21 cellular contexts compared by ENCODE assay signal in genomic region chrX:110045421-110045820, GRCh38. TPM values are rescaled to one million over a fixed set of nuclear protein-coding genes. Genes with fewer than 3 reads are reported as not detected.
A peak's percentile ranks its signal among the peaks of the same experiment; 100 is the strongest.
DNase-seq lines count a peak whose midpoint lies in the region; ATAC-seq and TF ChIP-seq lines count a peak whose summit lies in the region.
"Had no signal": no experiment of that assay in that cellular context is flagged by ENCODE, and none has a peak within 500 bp of the region (broad histone marks: within the 10 kb centered on the region; RNA-seq: fewer than 3 reads in every experiment).

No MANE protein-coding gene starts in this region.

- H3K9me3 ChIP-seq in body of pancreas (no peaks in the 10 kb centered on the region), neural cell (ENCODE audit: low read length) (no peaks in the 10 kb centered on the region)
- H3K9me3 ChIP-seq: BLaER1, upper lobe of left lung had no signal

- peak overlapping the region in 1 of 2 donors; percentile 34 for H3K27ac Mint-ChIP-seq in natural killer cell treated with Interleukin-12 subunit alpha and Interleukin-12 subunit beta and Interleukin-15 and Interleukin-18, amount 100 ng/mL, for 72 hours
- H3K27ac Mint-ChIP-seq: activated CD8-positive, alpha-beta T cell treated with anti-CD3 and anti-CD28 coated beads, Interleukin-2, amount 10 ng/mL, durations not matched to agents 7 days and 5 days; activated naive CD8-positive, alpha-beta T cell treated with anti-CD3 and anti-CD28 coated beads, Interleukin-2, amount 50 U/mL, for 24 hours; stimulated activated memory B cell treated with anti-CD40 and anti-IgM and Interleukin-4, amounts not matched to agents 10 μg/mL and 1 μg/mL and 100 μg/mL, for 72 hours; WTC11 had no signal

- POLR2A ChIA-PET in GM10248 (lab: Yijun Ruan, JAX), result interaction anchor here (1.2 kb wide), 1 partner anchor 18 kb away, joined by 3 read pairs; no protein-coding TSS in a partner anchor

- no peak overlapping the region for H3K4me3 Mint-ChIP-seq in natural killer cell treated with Interleukin-12 subunit alpha and Interleukin-12 subunit beta and Interleukin-15 and Interleukin-18, amount 100 ng/mL, for 72 hours
- H3K4me3 Mint-ChIP-seq: activated CD8-positive, alpha-beta T cell treated with anti-CD3 and anti-CD28 coated beads, Interleukin-2, amount 10 ng/mL, durations not matched to agents 7 days and 5 days; activated naive CD8-positive, alpha-beta T cell treated with anti-CD3 and anti-CD28 coated beads, Interleukin-2, amount 50 U/mL, for 24 hours; neural crest cell; stimulated activated memory B cell treated with anti-CD40 and anti-IgM and Interleukin-4, amounts not matched to agents 10 μg/mL and 1 μg/mL and 100 μg/mL, for 72 hours; WTC11 had no signal

- DNase-seq in NCI-H1092 treated with DMSO at 0.1 percent for 48 hours (lab: John Stamatoyannopoulos, UW) (peak; percentile 72), NCI-H1092 (lab: John Stamatoyannopoulos, UW) (no peak), NCI-H2081 treated with DMSO at 0.1 percent for 48 hours (lab: John Stamatoyannopoulos, UW) (peak; percentile 38), body of pancreas (peak in 3 of 4 donors; percentile 12 to 21 (median 16)), GM10248 (ENCODE audit: extremely low spot score) (no peak), NCI-H1048 (lab: John Stamatoyannopoulos, UW) (no peak)
- no peak for DNase-seq in natural killer cell treated with Interleukin-12 subunit alpha and Interleukin-12 subunit beta and Interleukin-15 and Interleukin-18, amount 100 ng/mL, for 72 hours (ENCODE audit: low spot score)
- DNase-seq: activated CD8-positive, alpha-beta T cell treated with anti-CD3 and anti-CD28 coated beads, Interleukin-2, amount 10 ng/mL, durations not matched to agents 7 days and 5 days; activated naive CD8-positive, alpha-beta T cell treated with anti-CD3 and anti-CD28 coated beads, Interleukin-2, amount 50 U/mL, for 24 hours; DMS79; effector CD4-positive, alpha-beta T cell; kidney; NCI-H2107; upper lobe of left lung had no signal

- intact Hi-C loops in body of pancreas (cut with DNase I), result no loop called here

- no peak for TF ChIP-seq RAD21 in neural cell (conservative IDR thresholded peaks at IDR 0.05)

- H3K27ac ChIP-seq in body of pancreas, result peak overlapping the region in 3 of 4 donors; percentile 28 to 64 (median 57)
- peak overlapping the region; percentile 34 for H3K27ac ChIP-seq in neural cell (ENCODE audit: low read length)
- H3K27ac ChIP-seq: 22Rv1, BLaER1, upper lobe of left lung had no signal

- H3K9me3 Mint-ChIP-seq in natural killer cell treated with Interleukin-12 subunit alpha and Interleukin-12 subunit beta and Interleukin-15 and Interleukin-18, amount 100 ng/mL, for 72 hours, result no peaks in the 10 kb centered on the region
- H3K9me3 Mint-ChIP-seq: activated naive CD8-positive, alpha-beta T cell treated with anti-CD3 and anti-CD28 coated beads, Interleukin-2, amount 50 U/mL, for 24 hours; neural crest cell; stimulated activated memory B cell treated with anti-CD40 and anti-IgM and Interleukin-4, amounts not matched to agents 10 μg/mL and 1 μg/mL and 100 μg/mL, for 72 hours; WTC11 had no signal

- H3K4me3 ChIP-seq in body of pancreas (no peak overlapping the region), neural cell (ENCODE audit: low read length) (peak overlapping the region; percentile 1)
- H3K4me3 ChIP-seq: BLaER1, upper lobe of left lung had no signal

- TF ChIP-seq EP300 in neural cell (conservative IDR thresholded peaks at IDR 0.05; ENCODE audit: poor library complexity, severe bottlenecking), result no peak

- H3K36me3 Mint-ChIP-seq in natural killer cell treated with Interleukin-12 subunit alpha and Interleukin-12 subunit beta and Interleukin-15 and Interleukin-18, amount 100 ng/mL, for 72 hours, result no peaks in the 10 kb centered on the region
- H3K36me3 Mint-ChIP-seq: WTC11 had no signal

- TF ChIP-seq POLR2A in body of pancreas (IDR thresholded peaks at IDR 0.05), result no peak

- no peak overlapping the region for H3K9ac ChIP-seq in neural cell (ENCODE audit: low read length)
- H3K9ac ChIP-seq: BLaER1 had no signal

- no peaks in the 10 kb centered on the region for H3K79me2 ChIP-seq in neural cell (replicated peaks; ENCODE audit: insufficient read depth, low read length)

- no peak for TF ChIP-seq CTCF in body of pancreas (IDR thresholded peaks at IDR 0.05)
- no peak for TF ChIP-seq CTCF in neural cell (IDR thresholded peaks at IDR 0.05; ENCODE audit: poor library complexity, severe bottlenecking)
- no peak for TF ChIP-seq CTCF in GM10248 (IDR thresholded peaks at IDR 0.05; ENCODE audit: control extremely low read depth, extremely low read depth, low read depth, missing control alignments)

- peak; percentile 9 for ATAC-seq in body of pancreas
- no peak for ATAC-seq in natural killer cell treated with Interleukin-12 subunit alpha and Interleukin-12 subunit beta and Interleukin-15 and Interleukin-18, amount 100 ng/mL, for 72 hours
- ATAC-seq: activated CD8-positive, alpha-beta T cell treated with anti-CD3 and anti-CD28 coated beads, Interleukin-2, amount 10 ng/mL, durations not matched to agents 7 days and 5 days; activated naive CD8-positive, alpha-beta T cell treated with anti-CD3 and anti-CD28 coated beads, Interleukin-2, amount 50 U/mL, for 24 hours; HCT116; stimulated activated memory B cell treated with anti-CD40 and anti-IgM and Interleukin-4, amounts not matched to agents 10 μg/mL and 1 μg/mL and 100 μg/mL, for 72 hours had no signal

- WGBS in body of pancreas, 2 donors, result 30 to 31% methylated on average over 3 of the region's 3 CpGs

- H3F3A ChIP-seq in neural cell (ENCODE audit: insufficient read depth, low read length, poor library complexity, severe bottlenecking), result no peaks in the 10 kb centered on the region

- peaks cover 14 to 27% of the 10 kb centered on the region in 2 donors for H3K4me1 Mint-ChIP-seq in natural killer cell treated with Interleukin-12 subunit alpha and Interleukin-12 subunit beta and Interleukin-15 and Interleukin-18, amount 100 ng/mL, for 72 hours (ENCODE audit: low read depth in 2 of 2)

- no peaks in the 10 kb centered on the region for H3K36me3 ChIP-seq in body of pancreas (replicated peaks in 1 of 2; ENCODE audit: insufficient read depth in 1 of 2, low read depth in 2 of 2)
- no peaks in the 10 kb centered on the region for H3K36me3 ChIP-seq in neural cell (ENCODE audit: insufficient read depth, low read length)
- H3K36me3 ChIP-seq: BLaER1, upper lobe of left lung had no signal

- H3K27me3 Mint-ChIP-seq in natural killer cell treated with Interleukin-12 subunit alpha and Interleukin-12 subunit beta and Interleukin-15 and Interleukin-18, amount 100 ng/mL, for 72 hours, result no peaks in the 10 kb centered on the region
- H3K27me3 Mint-ChIP-seq: activated naive CD8-positive, alpha-beta T cell treated with anti-CD3 and anti-CD28 coated beads, Interleukin-2, amount 50 U/mL, for 24 hours; stimulated activated memory B cell treated with anti-CD40 and anti-IgM and Interleukin-4, amounts not matched to agents 10 μg/mL and 1 μg/mL and 100 μg/mL, for 72 hours had no signal

- peaks cover 36% of the 10 kb centered on the region for H3K4me1 ChIP-seq in body of pancreas

- H3K27me3 ChIP-seq in body of pancreas, result no peaks in the 10 kb centered on the region
- no peaks in the 10 kb centered on the region for H3K27me3 ChIP-seq in neural cell (ENCODE audit: insufficient read depth, low read depth, low read length)
- H3K27me3 ChIP-seq: upper lobe of left lung had no signal

- CTCF ChIA-PET in GM10248 (lab: Yijun Ruan, JAX), result interaction anchor here (0.9 to 1.7 kb wide), 9 partner anchors 8 to 220 kb away, joined by 3 to 9 read pairs (median 4); no protein-coding TSS in a partner anchor

- H2AFZ ChIP-seq in neural cell (ENCODE audit: low read depth, low read length), result no peak overlapping the region

- H3K4me2 ChIP-seq in neural cell (ENCODE audit: low read length), result no peak overlapping the region
- H3K4me2 ChIP-seq: BLaER1 had no signal

- no peaks in the 10 kb centered on the region for H3K9me2 ChIP-seq in neural cell (ENCODE audit: insufficient read depth, low read length)

- no peaks in the 10 kb centered on the region for H4K20me1 ChIP-seq in neural cell (ENCODE audit: insufficient read depth)

TF ChIP-seq in neural cell, 6 proteins besides CTCF, POLR2A, EP300 and RAD21:
- TF ChIP-seq REST (IDR thresholded peaks at IDR 0.05; ENCODE audit: borderline replicate concordance), result no peak
- TF ChIP-seq POLR2AphosphoS5 (IDR thresholded peaks at IDR 0.05), result no peak
- no peak for TF ChIP-seq MXI1 (conservative IDR thresholded peaks at IDR 0.05; ENCODE audit: poor library complexity, severe bottlenecking)
- TF ChIP-seq EZH2 (IDR thresholded peaks at IDR 0.05; ENCODE audit: borderline replicate concordance, insufficient read depth, low read length, poor library complexity, severe bottlenecking), result no peak

RNA-seq across cellular contexts. Expression of gene TMEM164, which starts 42.5 kb away (rescaled TPM):
- 100 to 1,000 TPM in 1 of 2 donors, 10 to 100 TPM in 1; 16.1 to 334 TPM for total RNA-seq in body of pancreas
- 12.5 and 52.8 TPM in 2 replicates for polyA plus RNA-seq in neural cell
- 18.3 and 20.5 TPM in 2 replicates for polyA minus RNA-seq in neural cell
- 10 to 100 TPM; 29.6 to 41.0 TPM for total RNA-seq in natural killer cell treated with Interleukin-12 subunit alpha and Interleukin-12 subunit beta and Interleukin-15 and Interleukin-18, amount 100 ng/mL, for 72 hours

Comparison
In these comparisons a context has a peak if more than half of its experiments do, and no peak if none do; other contexts are left out.
1. DNase-seq: peak in NCI-H1092 treated with DMSO at 0.1 percent for 48 hours (single experiment), NCI-H2081 treated with DMSO at 0.1 percent for 48 hours (single experiment) and body of pancreas (3 of 4); none in NCI-H1092 (single experiment), GM10248 (single experiment), NCI-H1048 (single experiment) and natural killer cell treated with Interleukin-12 subunit alpha and Interleukin-12 subunit beta and Interleukin-15 and Interleukin-18, amount 100 ng/mL, for 72 hours (single experiment).